9 cellular contexts compared by ENCODE assay signal in the genomic region with DNA sequence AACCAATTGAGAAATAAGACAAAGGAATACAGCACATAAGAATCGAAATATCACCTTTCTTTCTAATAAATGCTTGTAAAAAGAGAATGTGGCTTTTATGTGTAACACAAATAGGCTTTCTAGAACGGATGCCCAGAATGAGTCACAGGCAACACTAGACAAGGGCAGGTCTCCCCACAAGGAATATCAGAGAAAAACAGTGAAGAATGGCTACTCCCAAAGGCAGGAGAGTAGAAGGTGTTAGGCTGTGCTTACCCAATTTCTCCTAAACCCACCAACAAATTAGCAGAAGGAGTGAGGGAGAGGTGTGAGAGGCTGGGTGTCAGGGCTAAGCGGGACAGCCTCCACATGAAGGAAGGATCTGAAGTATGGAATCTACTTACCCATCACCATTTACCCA. TPM values are rescaled to one million over a fixed set of nuclear protein-coding genes. Genes with fewer than 3 reads are reported as not detected.
A peak's percentile ranks its signal among the peaks of the same experiment; 100 is the strongest.
DNase-seq lines count a peak whose midpoint lies in the region; ATAC-seq and TF ChIP-seq lines count a peak whose summit lies in the region.
"Had no signal": no experiment of that assay in that cellular context is flagged by ENCODE, and none has a peak within 500 bp of the region (broad histone marks: within the 10 kb centered on the region; RNA-seq: fewer than 3 reads in every experiment).

No MANE protein-coding gene starts in this region.

- TF ChIP-seq CTCF in cardiac fibroblast (IDR thresholded peaks at IDR 0.05; ENCODE audit: low read depth, low read length) = no peak

- H3K4me3 ChIP-seq in CD8-positive, alpha-beta memory T cell (ENCODE audit: low read length) = no peak overlapping the region
- no peak overlapping the region for H3K4me3 ChIP-seq in cardiac fibroblast (replicated peaks in 1 of 2; ENCODE audit: low read depth in 2 of 2, low read length in 2 of 2)
- H3K4me3 ChIP-seq: cardiac muscle cell had no signal

- no peaks in the 10 kb centered on the region for H3K9me3 Mint-ChIP-seq in CD8-positive, alpha-beta memory T cell

- peak overlapping the region; percentile 74 to 98 (median 90) for H3K27ac Mint-ChIP-seq in CD8-positive, alpha-beta memory T cell

- no peaks in the 10 kb centered on the region for H3K27me3 ChIP-seq in CD8-positive, alpha-beta memory T cell (ENCODE audit: insufficient read depth, low read length, poor library complexity, severe bottlenecking)
- H3K27me3 ChIP-seq: cardiac muscle cell had no signal

- H3K27ac ChIP-seq in CD8-positive, alpha-beta memory T cell (ENCODE audit: low read depth, low read length) = no peak overlapping the region
- H3K27ac ChIP-seq: cardiac muscle cell had no signal

- DNase-seq in CD8-positive, alpha-beta memory T cell = peak in 1 of 5 donors; percentile 15
- peak; percentile 42 to 71 for DNase-seq in cardiac fibroblast (ENCODE audit: low read depth in 2 of 2)
- DNase-seq in NCI-H1417 treated with DMSO at 0.1 percent for 48 hours (lab: John Stamatoyannopoulos, UW) = no peak
- no peak for DNase-seq in inferior parietal cortex (ENCODE audit: extremely low spot score)
- DNase-seq in Right ventricle myocardium superior = no peak
- DNase-seq in pons (ENCODE audit: low spot score) = no peak

- CTCF ChIA-PET in CD8-positive, alpha-beta memory T cell (lab: Charles Lee) = interaction anchor here (1.5 to 7.1 kb wide), 5 partner anchors 15 to 452 kb away, joined by 3 to 78 read pairs (median 4); a partner anchor contains a TSS

- H3K36me3 ChIP-seq in CD8-positive, alpha-beta memory T cell (ENCODE audit: insufficient read depth, low read length) = no peaks in the 10 kb centered on the region
- H3K36me3 ChIP-seq: cardiac muscle cell had no signal

- H3K4me1 Mint-ChIP-seq in CD8-positive, alpha-beta memory T cell = peaks cover 54 to 60% (median 58%) of the 10 kb centered on the region in 3 donors

- ATAC-seq in GM21381 (IDR thresholded peaks at IDR 0.05; ENCODE audit: unreplicated experiment) (peak; percentile 62), HG03521 (IDR thresholded peaks at IDR 0.05; ENCODE audit: unreplicated experiment) (peak; percentile 55), Right ventricle myocardium superior (ENCODE audit: poor library complexity) (no peak)

- intact Hi-C loops in Right ventricle myocardium superior (cut with DNase I) = loop anchor here (10.0 kb wide), 1 partner anchor 455 kb away; no protein-coding TSS in a partner anchor

- H3K4me3 Mint-ChIP-seq in CD8-positive, alpha-beta memory T cell = peak overlapping the region; percentile 17 to 84 (median 73)

- H3K4me1 ChIP-seq in CD8-positive, alpha-beta memory T cell (ENCODE audit: insufficient read depth, low read length) = peaks cover 32% of the 10 kb centered on the region

- POLR2A ChIA-PET in CD8-positive, alpha-beta memory T cell (lab: Charles Lee) = no interaction called here

- H3K27me3 Mint-ChIP-seq in CD8-positive, alpha-beta memory T cell = no peaks in the 10 kb centered on the region

- peaks cover 0 to 11% (median 0%) of the 10 kb centered on the region in 3 donors for H3K36me3 Mint-ChIP-seq in CD8-positive, alpha-beta memory T cell

- H3K9me3 ChIP-seq in CD8-positive, alpha-beta memory T cell (ENCODE audit: low read length) = no peaks in the 10 kb centered on the region

RNA-seq across cellular contexts. Expression of a gene that starts 55.2 kb away (rescaled TPM):
- 1 to 10 TPM; 5.8 to 6.5 TPM for total RNA-seq in CD8-positive, alpha-beta memory T cell
- polyA plus RNA-seq in CD8-positive, alpha-beta memory T cell = 5.3 TPM
- 2.2 TPM for total RNA-seq in Right ventricle myocardium superior

RNA-seq across cellular contexts. Expression of a gene that starts 56.5 kb away (rescaled TPM):
- 10 to 100 TPM; 21.8 to 22.6 TPM for total RNA-seq in CD8-positive, alpha-beta memory T cell
- polyA plus RNA-seq in CD8-positive, alpha-beta memory T cell = 38.9 TPM
- total RNA-seq in Right ventricle myocardium superior = 7.0 TPM

Comparison
In these comparisons a context has a peak if more than half of its experiments do, and no peak if none do; other contexts are left out.
1. DNase-seq: peak in cardiac fibroblast (2 of 2); none in NCI-H1417 treated with DMSO at 0.1 percent for 48 hours (single experiment), inferior parietal cortex (single experiment), Right ventricle myocardium superior (single experiment) and pons (single experiment).